11 cellular contexts compared by ENCODE assay signal in the genomic region with DNA sequence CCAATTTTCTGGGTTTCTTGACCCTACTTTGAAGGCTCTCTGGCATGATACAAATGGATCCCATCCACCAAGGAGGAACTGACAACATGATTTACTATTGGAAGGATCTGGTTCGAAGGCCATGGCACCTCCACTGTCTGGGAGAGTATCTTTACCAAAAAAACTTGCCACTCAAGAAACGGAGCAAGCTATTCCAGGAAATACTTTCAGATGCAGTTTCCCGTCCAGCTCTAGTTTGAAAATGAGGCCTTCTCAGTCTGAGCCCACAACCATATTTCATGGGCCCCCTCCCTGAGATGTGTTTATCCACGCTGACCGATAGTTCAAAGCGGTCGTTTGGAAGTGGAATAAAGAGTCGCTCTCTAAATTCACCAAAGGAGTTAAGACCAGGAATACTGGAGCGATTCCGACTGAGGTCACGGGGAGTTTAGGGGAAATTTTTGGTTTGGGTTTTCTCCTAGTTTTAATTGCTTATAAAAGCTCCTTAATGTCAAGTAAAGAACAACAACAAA.
DNase-seq lines count a peak whose midpoint lies in the region; ATAC-seq and TF ChIP-seq lines count a peak whose summit lies in the region.
"Had no signal": no experiment of that assay in that cellular context is flagged by ENCODE, and none has a peak within 500 bp of the region (broad histone marks: within the 10 kb centered on the region; RNA-seq: fewer than 3 reads in every experiment).

No MANE protein-coding gene starts in this region.

- H3K4me1 ChIP-seq in colonic mucosa (no peaks in the 10 kb centered on the region), left lung (peaks cover 0 to 2% of the 10 kb centered on the region in 2 donors), gastrocnemius medialis (peaks cover 23 to 30% of the 10 kb centered on the region in 2 donors), Karpas-422 (ENCODE audit: low read length) (no peaks in the 10 kb centered on the region)

- H3K79me2 ChIP-seq in Karpas-422 (ENCODE audit: low read length) = no peaks in the 10 kb centered on the region

- H3K9me3 ChIP-seq in colonic mucosa (no peaks in the 10 kb centered on the region), left lung (no peaks in the 10 kb centered on the region), gastrocnemius medialis (no peaks in the 10 kb centered on the region), Karpas-422 (ENCODE audit: low read length) (no peaks in the 10 kb centered on the region)
- H3K9me3 ChIP-seq: HAP-1 had no signal

- H3K4me2 ChIP-seq in Karpas-422 (ENCODE audit: low read depth, low read length, poor library complexity, severe bottlenecking) = no peak overlapping the region

- H3K27me3 ChIP-seq in colonic mucosa (no peaks in the 10 kb centered on the region), left lung (peaks cover 0 to 1% of the 10 kb centered on the region in 2 donors), gastrocnemius medialis (no peaks in the 10 kb centered on the region), Karpas-422 (ENCODE audit: low read length) (no peaks in the 10 kb centered on the region)

- TF ChIP-seq POLR2A in gastrocnemius medialis (IDR thresholded peaks at IDR 0.05) = no peak

- H3K36me3 ChIP-seq in colonic mucosa (no peaks in the 10 kb centered on the region), left lung (no peaks in the 10 kb centered on the region), gastrocnemius medialis (no peaks in the 10 kb centered on the region), Karpas-422 (ENCODE audit: insufficient read depth, low read length) (no peaks in the 10 kb centered on the region)

- no peaks in the 10 kb centered on the region for H4K20me1 ChIP-seq in Karpas-422 (ENCODE audit: insufficient read depth, low read depth, low read length)

- TF ChIP-seq CTCF in AG10803 (conservative IDR thresholded peaks at IDR 0.05; ENCODE audit: low read length) (no peak), colonic mucosa (IDR thresholded peaks at IDR 0.05) (no peak), left lung (IDR thresholded peaks at IDR 0.05) (no peak), gastrocnemius medialis (IDR thresholded peaks at IDR 0.05 in 4 of 5, conservative IDR thresholded peaks at IDR 0.05 in 1 of 5) (no peak)

- no peak for DNase-seq in AG10803 (ENCODE audit: low read depth)
- DNase-seq in colonic mucosa = no peak
- no peak for DNase-seq in left lung
- DNase-seq in gastrocnemius medialis = no peak
- no peak for DNase-seq in Karpas-422
- DNase-seq: small intestine, SW 1271 had no signal

- in situ Hi-C loops in gastrocnemius medialis (cut with MboI; ENCODE audit: low sequenced_read_pairs in 4 of 4) = no loop called here

- H3K27ac ChIP-seq in colonic mucosa = peak overlapping the region; percentile 62
- peak overlapping the region; percentile 64 to 67 for H3K27ac ChIP-seq in left lung
- H3K27ac ChIP-seq in gastrocnemius medialis = peak overlapping the region; percentile 73 to 85 (median 78)
- H3K27ac ChIP-seq in Karpas-422 (ENCODE audit: low read length) = no peak overlapping the region

- H3K9me2 ChIP-seq in Karpas-422 (replicated peaks; ENCODE audit: insufficient read depth, low read length) = no peaks in the 10 kb centered on the region

- intact Hi-C loops in colonic mucosa (cut with DNase I) (no loop called here), left lung (cut with DNase I) (no loop called here), gastrocnemius medialis (cut with DNase I; ENCODE audit: low total_unique reads) (no loop called here)

- no peak overlapping the region for H3K9ac ChIP-seq in colonic mucosa (ENCODE audit: low read depth in 2 of 2, low read length in 2 of 2)
- H3K9ac ChIP-seq in Karpas-422 (ENCODE audit: low read length) = no peak overlapping the region

- H2AFZ ChIP-seq in Karpas-422 (ENCODE audit: low read length) = no peak overlapping the region

- H3K4me3 ChIP-seq in AG10803 (ENCODE audit: low read length) (peak overlapping the region; percentile 12; the same call in 1 of the 2 replicates), colonic mucosa (no peak overlapping the region), left lung (no peak overlapping the region), gastrocnemius medialis (peak overlapping the region in 2 of 4 donors; percentile 5 to 26), Karpas-422 (ENCODE audit: low read length) (no peak overlapping the region)
- H3K4me3 ChIP-seq: HAP-1 had no signal

- peak; percentile 46 for ATAC-seq in left lung
- ATAC-seq in gastrocnemius medialis = no peak
- ATAC-seq in HG03521 (IDR thresholded peaks at IDR 0.05; ENCODE audit: unreplicated experiment) = no peak
- no peak for ATAC-seq in HG03045 (IDR thresholded peaks at IDR 0.05; ENCODE audit: unreplicated experiment)
- ATAC-seq in HG03135 (IDR thresholded peaks at IDR 0.05; ENCODE audit: unreplicated experiment) = no peak
